In genomic region chrX:5876984-5877655, GRCh38 we compare ENCODE assay signal across 8 cellular contexts.
DNase-seq lines count a peak whose midpoint lies in the region; ATAC-seq and TF ChIP-seq lines count a peak whose summit lies in the region.

No MANE protein-coding gene starts in this region.

- no peak for TF ChIP-seq CTCF in HEK293 (tag by site-specific recombination; IDR thresholded peaks at IDR 0.05)

- H3K4me3 ChIP-seq in HEK293 (ENCODE audit: low read depth, low read length), result no peak overlapping the region

- CTCF ChIA-PET in HEK293 (lab: Yijun Ruan, JAX), result interaction anchor here (0.6 to 0.9 kb wide), 5 partner anchors 8 to 1327 kb away, joined by 3 to 4 read pairs (median 3); no protein-coding TSS in a partner anchor

- no peak overlapping the region for H3K27ac ChIP-seq in HEK293 (ENCODE audit: extremely low read depth, low read depth, low read length)

- no peaks in the 10 kb centered on the region for H3K36me3 ChIP-seq in HEK293 (ENCODE audit: control insufficient read depth in 2 of 2, insufficient read depth in 1 of 2, low read length in 2 of 2)

- peak; percentile 44 for ATAC-seq in left lobe of liver
- ATAC-seq in HG03460 (IDR thresholded peaks at IDR 0.05; ENCODE audit: unreplicated experiment), result no peak
- ATAC-seq in GM19035 (IDR thresholded peaks at IDR 0.05; ENCODE audit: unreplicated experiment), result no peak

- DNase-seq in Ammon's horn (ENCODE audit: low spot score), result peak; percentile 18
- DNase-seq in SKM-1 treated with dmso at 0.1 percent for 144 hours (lab: John Stamatoyannopoulos, UW; ENCODE audit: unreplicated experiment), result peak; percentile 5
- no peak for DNase-seq in left lobe of liver (ENCODE audit: low spot score)
- no peak for DNase-seq in cerebellar cortex (ENCODE audit: low spot score)
- DNase-seq in DMS153 treated with DMSO at 0.1 percent for 48 hours (lab: John Stamatoyannopoulos, UW; ENCODE audit: unreplicated experiment), result no peak

- no peaks in the 10 kb centered on the region for H3K9me3 ChIP-seq in HEK293 (ENCODE audit: control insufficient read depth, insufficient read depth, low read depth, low read length)

- POLR2A ChIA-PET in HEK293 (lab: Yijun Ruan, JAX), result no interaction called here

- H3K4me1 ChIP-seq in HEK293 (ENCODE audit: control insufficient read depth, insufficient read depth, low read length), result no peaks in the 10 kb centered on the region

TF ChIP-seq in HEK293, 187 proteins besides CTCF, POLR2A, EP300 and RAD21:
- TF ChIP-seq, protein P1, sequence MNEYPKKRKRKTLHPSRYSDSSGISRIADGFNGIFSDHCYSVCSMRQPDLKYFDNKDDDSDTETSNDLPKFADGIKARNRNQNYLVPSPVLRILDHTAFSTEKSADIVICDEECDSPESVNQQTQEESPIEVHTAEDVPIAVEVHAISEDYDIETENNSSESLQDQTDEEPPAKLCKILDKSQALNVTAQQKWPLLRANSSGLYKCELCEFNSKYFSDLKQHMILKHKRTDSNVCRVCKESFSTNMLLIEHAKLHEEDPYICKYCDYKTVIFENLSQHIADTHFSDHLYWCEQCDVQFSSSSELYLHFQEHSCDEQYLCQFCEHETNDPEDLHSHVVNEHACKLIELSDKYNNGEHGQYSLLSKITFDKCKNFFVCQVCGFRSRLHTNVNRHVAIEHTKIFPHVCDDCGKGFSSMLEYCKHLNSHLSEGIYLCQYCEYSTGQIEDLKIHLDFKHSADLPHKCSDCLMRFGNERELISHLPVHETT (tag by site-specific recombination; IDR thresholded peaks at IDR 0.05), result no peak
- TF ChIP-seq ZNF654 (tag by site-specific recombination; IDR thresholded peaks at IDR 0.05; ENCODE audit: low read depth), result peak; percentile 34

Comparison
In these comparisons a context has a peak if more than half of its experiments do, and no peak if none do; other contexts are left out.
1. DNase-seq: peak in Ammon's horn (single experiment) and SKM-1 treated with dmso at 0.1 percent for 144 hours (single experiment); none in left lobe of liver (single experiment), cerebellar cortex (single experiment) and DMS153 treated with DMSO at 0.1 percent for 48 hours (single experiment).